Comparison of ENCODE assay signal across 26 cellular contexts in genomic region chr7:99644436-99644835, GRCh38. TPM values are rescaled to one million over a fixed set of nuclear protein-coding genes. Genes with fewer than 3 reads are reported as not detected.
"Had no signal": no experiment of that assay in that cellular context is flagged by ENCODE, and none has a peak within 500 bp of the region (broad histone marks: within the 10 kb centered on the region; RNA-seq: fewer than 3 reads in every experiment).

No MANE protein-coding gene starts in this region.

- DNase-seq: activated CD4-positive, alpha-beta T cell treated with anti-CD3 and anti-CD28 coated beads for 36 hours; activated CD4-positive, alpha-beta T cell treated with anti-CD3 and anti-CD28 coated beads, Interleukin-2, amount 10 ng/mL, durations not matched to agents 7 days and 5 days; activated CD4-positive, alpha-beta T cell treated with anti-CD3 and anti-CD28 coated beads, Interleukin-2, amount 50 U/mL, for 48 hours; activated CD8-positive, alpha-beta T cell treated with anti-CD3 and anti-CD28 coated beads, Interleukin-2, amount 10 ng/mL, durations not matched to agents 7 days and 5 days; activated gamma-delta T cell; activated naive CD4-positive, alpha-beta T cell treated with Interleukin-2 at 50 U/mL for 16 hours; activated naive CD8-positive, alpha-beta T cell treated with anti-CD3 and anti-CD28 coated beads, Interleukin-2, amount 50 U/mL, for 24 hours; activated T-cell treated with anti-CD3 and anti-CD28 coated beads, Interleukin-2, amount 50 U/mL, for 24 hours; aorta; brain microvascular endothelial cell; central memory CD4-positive, alpha-beta T cell; MG63; NCI-H1048; NCI-H1105 treated with DMSO at 0.1 percent for 48 hours; NCI-H1436; NCI-H1694; NCI-H1930; NCI-H345; NCI-H524 treated with DMSO at 0.1 percent for 48 hours; Peyer's patch; RPMI8226; SHP77 treated with DMSO at 0.1 percent for 48 hours; SK-N-SH had no signal

- H3K4me2 ChIP-seq: SK-N-SH had no signal

- H3K4me1 ChIP-seq: Peyer's patch had no signal

- H3K4me3 ChIP-seq: MG63, Peyer's patch, SJSA1 had no signal

- ATAC-seq: activated CD4-positive, alpha-beta T cell treated with anti-CD3 and anti-CD28 coated beads for 36 hours; activated CD4-positive, CD25-positive, alpha-beta regulatory T cell treated with anti-CD3 and anti-CD28 coated beads, Interleukin-2, amount 50 U/mL, for 24 hours; activated CD8-positive, alpha-beta T cell treated with anti-CD3 and anti-CD28 coated beads, Interleukin-2, amount 10 ng/mL, durations not matched to agents 7 days and 5 days; activated naive CD8-positive, alpha-beta T cell treated with anti-CD3 and anti-CD28 coated beads, Interleukin-2, amount 50 U/mL, for 24 hours had no signal

- H3K36me3 ChIP-seq: brain microvascular endothelial cell, MG63, SJSA1 had no signal

- H3K9me2 ChIP-seq: SK-N-SH had no signal

- H3K9me3 ChIP-seq: MG63, Peyer's patch, SJSA1 had no signal

- H3K9ac ChIP-seq: SK-N-SH had no signal

- H3K27me3 ChIP-seq: brain microvascular endothelial cell, MG63, Peyer's patch, SJSA1 had no signal

- H3K27ac ChIP-seq: brain microvascular endothelial cell, Peyer's patch, SJSA1 had no signal

RNA-seq across cellular contexts. Expression of gene CYP3A5, which starts 35.4 kb away (rescaled TPM):
- total RNA-seq: activated CD4-positive, alpha-beta T cell treated with anti-CD3 and anti-CD28 coated beads for 36 hours; activated CD4-positive, alpha-beta T cell treated with anti-CD3 and anti-CD28 coated beads, Interleukin-2, amount 10 ng/mL, durations not matched to agents 7 days and 5 days; activated CD8-positive, alpha-beta T cell treated with anti-CD3 and anti-CD28 coated beads, Interleukin-2, amount 10 ng/mL, durations not matched to agents 7 days and 5 days; activated T-helper 2 cell treated with anti-CD3 and anti-CD28 coated beads, Interferon-gamma antibody, Interleukin-2, Interleukin-4, amounts not matched to agents 10 μg/mL and 5 μg/mL and 100 μg/mL, durations not matched to agents 14 hours and 24 hours and 36 hours had no signal

RNA-seq across cellular contexts. Expression of gene TMEM225B, which starts 46.4 kb away (rescaled TPM):
- total RNA-seq: Peyer's patch had no signal
